8 cellular contexts compared by ENCODE assay signal in the genomic region with DNA sequence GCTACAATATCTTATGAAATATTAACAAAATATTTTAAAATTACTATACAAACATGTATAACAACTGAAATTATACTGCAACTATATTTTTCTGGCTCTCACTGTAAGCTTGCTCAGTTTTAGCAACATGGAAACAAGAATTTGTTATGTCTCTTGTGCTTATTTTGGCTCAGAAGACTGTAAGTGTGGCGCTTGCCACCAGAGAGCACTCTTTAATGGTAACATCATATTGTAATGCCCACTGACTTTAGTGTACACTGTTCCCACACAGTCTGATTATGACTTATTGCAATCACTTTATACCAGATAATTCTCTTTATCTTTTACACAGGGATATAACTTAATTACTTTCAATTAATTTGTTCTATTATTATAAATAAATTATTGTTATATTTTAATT.
DNase-seq lines count a peak whose midpoint lies in the region; ATAC-seq and TF ChIP-seq lines count a peak whose summit lies in the region.

No MANE protein-coding gene starts in this region.

- POLR2A ChIA-PET in Caco-2 (lab: Charles Lee): no interaction called here

- CTCF ChIA-PET in Caco-2 (lab: Charles Lee): no interaction called here

- H3K27ac ChIP-seq in uterus: no peak overlapping the region

- DNase-seq in Caco-2 (peak in 1 of 2 experiments; percentile 11), NB4 (ENCODE audit: low read depth) (peak; percentile 45), amniotic stem cell (lab: John Stamatoyannopoulos, UW) (peak; percentile 7), retinal pigment epithelial cell (ENCODE audit: low read depth) (peak; percentile 10), uterus (no peak), DMS79 treated with DMSO at 0.1 percent for 48 hours (lab: John Stamatoyannopoulos, UW) (no peak)

- H3K4me3 Mint-ChIP-seq in Caco-2 (ENCODE audit: unreplicated experiment): no peak overlapping the region

- TF ChIP-seq POLR2A in NB4 (IDR thresholded peaks at IDR 0.05; ENCODE audit: extremely low read depth, insufficient read length) (no peak), uterus (IDR thresholded peaks at IDR 0.05) (no peak)

- H3K27me3 ChIP-seq in Caco-2 (replicated peaks; ENCODE audit: control insufficient read depth, insufficient read depth, low read length) (no peaks in the 10 kb centered on the region), uterus (no peaks in the 10 kb centered on the region)

- H3K4me1 Mint-ChIP-seq in Caco-2 (ENCODE audit: low read depth, unreplicated experiment): no peaks in the 10 kb centered on the region

- no peaks in the 10 kb centered on the region for H3K9me3 Mint-ChIP-seq in Caco-2 (ENCODE audit: unreplicated experiment)

- H3K9me3 ChIP-seq in Caco-2: no peaks in the 10 kb centered on the region
- no peaks in the 10 kb centered on the region for H3K9me3 ChIP-seq in uterus

- no peak overlapping the region for H3K27ac Mint-ChIP-seq in Caco-2 (ENCODE audit: unreplicated experiment)

- H3K36me3 Mint-ChIP-seq in Caco-2 (ENCODE audit: insufficient read depth, unreplicated experiment): no peaks in the 10 kb centered on the region

- peaks cover 2% of the 10 kb centered on the region for H3K27me3 Mint-ChIP-seq in Caco-2 (ENCODE audit: insufficient read depth, unreplicated experiment)

- peak; percentile 52 for ATAC-seq in GM21381 (IDR thresholded peaks at IDR 0.05; ENCODE audit: unreplicated experiment)
- no peak for ATAC-seq in HG03135 (IDR thresholded peaks at IDR 0.05; ENCODE audit: unreplicated experiment)

- intact Hi-C loops in Caco-2 (cut with micrococcal nuclease; ENCODE audit: unreplicated experiment) (loop anchor here (1.0 kb wide), 2 partner anchors 190 to 268 kb away; no protein-coding TSS in a partner anchor), uterus (cut with DNase I; ENCODE audit: low total_unique reads) (no loop called here)

- H3K4me1 ChIP-seq in Caco-2 (no peaks in the 10 kb centered on the region), uterus (no peaks in the 10 kb centered on the region)

- TF ChIP-seq CTCF in Caco-2 (IDR thresholded peaks at IDR 0.05; ENCODE audit: insufficient read depth in 1 of 2, low read depth in 1 of 2, low read length in 1 of 2, severe bottlenecking in 1 of 2, unreplicated experiment in 1 of 2) (peak; percentile 19 to 52), NB4 (IDR thresholded peaks at IDR 0.05; ENCODE audit: low read depth, low read length) (peak; percentile 49), retinal pigment epithelial cell (conservative IDR thresholded peaks at IDR 0.05; ENCODE audit: low read depth, low read length) (peak; percentile 70), uterus (IDR thresholded peaks at IDR 0.05) (no peak)

- no peak overlapping the region for H3K4me3 ChIP-seq in Caco-2 (ENCODE audit: low read depth, low read length)
- no peak overlapping the region for H3K4me3 ChIP-seq in NB4 (ENCODE audit: low read depth, low read length)
- H3K4me3 ChIP-seq in retinal pigment epithelial cell (ENCODE audit: low read length): no peak overlapping the region
- H3K4me3 ChIP-seq in uterus: no peak overlapping the region

- BruUV-seq in Caco-2 (replicated peaks; lab: Mats Ljungman, UMichigan): no TSS peak

- H3K36me3 ChIP-seq in Caco-2 (ENCODE audit: control insufficient read depth, insufficient read depth, low read length) (no peaks in the 10 kb centered on the region), uterus (no peaks in the 10 kb centered on the region)

Comparison
In these comparisons a context has a peak if more than half of its experiments do, and no peak if none do; other contexts are left out.
1. DNase-seq: peak in NB4 (single experiment), amniotic stem cell (single experiment) and retinal pigment epithelial cell (single experiment); none in uterus (0 of 2) and DMS79 treated with DMSO at 0.1 percent for 48 hours (single experiment).
2. CTCF ChIP-seq: peak in Caco-2 (2 of 2), NB4 (single experiment) and retinal pigment epithelial cell (single experiment); none in uterus (0 of 4).